ENCODE assay signal across 8 cellular contexts in the genomic region with DNA sequence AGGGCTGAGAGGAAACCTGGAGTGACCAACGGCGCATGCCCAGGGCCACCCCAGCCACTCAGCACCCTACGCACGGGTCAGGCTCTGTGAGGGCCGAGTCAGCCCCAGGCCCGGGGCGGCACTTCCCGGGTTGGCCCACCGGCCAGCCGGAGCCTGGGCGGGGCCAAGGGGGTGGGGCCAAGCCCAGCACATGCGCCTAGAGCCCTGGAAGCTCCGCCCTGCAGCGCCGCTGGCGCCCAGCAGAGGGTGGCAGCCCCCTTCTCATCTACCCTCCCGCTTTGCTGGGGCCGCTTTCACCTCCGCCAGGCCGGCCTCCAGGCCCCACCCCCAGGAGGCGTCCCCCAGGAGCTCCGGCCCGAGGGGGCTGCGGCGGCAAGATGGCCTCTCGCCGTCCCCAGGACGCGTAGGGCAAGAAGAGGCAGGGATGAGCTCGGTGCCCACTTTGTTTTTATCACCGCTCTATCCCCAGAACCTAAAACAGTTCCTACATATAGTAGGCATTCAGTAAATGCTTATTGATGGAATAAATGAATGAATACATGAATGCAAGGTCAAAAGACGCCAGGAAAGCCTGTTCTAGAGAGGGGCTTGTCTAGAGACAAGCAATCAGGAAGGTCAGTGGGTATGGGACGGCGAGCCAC. TPM values are rescaled to one million over a fixed set of nuclear protein-coding genes. Genes with fewer than 3 reads are reported as not detected.
DNase-seq lines count a peak whose midpoint lies in the region; ATAC-seq, FAIRE-seq and TF ChIP-seq lines count a peak whose summit lies in the region.

No MANE protein-coding gene starts in this region.

- 0 out of 4 replicates have a peak, but pooled peaks cover 0 to 3% of the 10 kb centered on the region in 2 experiments for H3K79me2 ChIP-seq in H1 (ENCODE audit: control insufficient read depth in 1 of 2, insufficient read depth in 2 of 2, low read length in 2 of 2)

- H4K8ac ChIP-seq in H1 (ENCODE audit: extremely low read depth, insufficient read depth, low read length), result no peak overlapping the region; the same call in 1 of the 2 replicates

- peak overlapping the region; percentile 94 for H2AFZ ChIP-seq in H1 (ENCODE audit: low read length)

- H3K79me1 ChIP-seq in H1 (ENCODE audit: low read depth, low read length), result no peaks in the 10 kb centered on the region

- H3K9ac ChIP-seq in H1 (replicated peaks in 1 of 4; ENCODE audit: extremely low read depth in 1 of 4, low read depth in 3 of 4, low read length in 3 of 4), result peak overlapping the region in 1 of 4 experiments; percentile 27; a peak in 1 of 7 replicates

- H3K14ac ChIP-seq in H1 (ENCODE audit: insufficient read length), result no peak overlapping the region

- H3K18ac ChIP-seq in H1 (ENCODE audit: extremely low read depth, low read length), result no peak overlapping the region

- H2BK120ac ChIP-seq in H1 (replicated peaks; ENCODE audit: low read depth, low read length), result peak overlapping the region; percentile 45

- peak; percentile 79 for DNase-seq in COLO668 (lab: John Stamatoyannopoulos, UW; ENCODE audit: unreplicated experiment)
- peak; percentile 85 to 88 for DNase-seq in HL-60 (ENCODE audit: low read depth in 1 of 2, low spot score in 1 of 2)
- peak; percentile 91 to 95 for DNase-seq in NOMO-1 (lab: John Stamatoyannopoulos, UW; ENCODE audit: unreplicated experiment in 2 of 2)
- peak; percentile 78 to 89 (median 83) for DNase-seq in activated CD8-positive, alpha-beta memory T cell treated with anti-CD3 and anti-CD28 coated beads for 48 hours (ENCODE audit: low read depth in 2 of 3, low spot score in 2 of 3)
- peak; percentile 92 to 99 for DNase-seq in H1 (ENCODE audit: low read depth in 1 of 2, low spot score in 2 of 2)
- peak; percentile 98 for DNase-seq in mesenteric fat pad (ENCODE audit: low spot score)
- DNase-seq in stimulated activated CD8-positive, alpha-beta memory T cell treated with anti-CD3 and anti-CD28 coated beads, Interleukin-15, amount 100 ng/mL, for 1 hour (ENCODE audit: low read depth), result peak; percentile 82

- H3K4ac ChIP-seq in H1 (replicated peaks; ENCODE audit: insufficient read length, low read depth, low read length), result no peak overlapping the region

- H2BK20ac ChIP-seq in H1 (ENCODE audit: low read length), result no peak overlapping the region

- H3K27me3 ChIP-seq in HL-60 (ENCODE audit: insufficient read depth, poor library complexity, severe bottlenecking), result no peaks in the 10 kb centered on the region
- no peaks in the 10 kb centered on the region for H3K27me3 ChIP-seq in H1 (replicated peaks in 1 of 4; ENCODE audit: control insufficient read depth in 3 of 4, extremely low read depth in 1 of 4, insufficient read depth in 3 of 4, low read length in 3 of 4)

- H4K5ac ChIP-seq in H1 (ENCODE audit: insufficient read length, low read depth, low read length), result peak overlapping the region; percentile 27

- no peak overlapping the region for H3K56ac ChIP-seq in H1 (replicated peaks; ENCODE audit: insufficient read length, low read depth, low read length)

- TF ChIP-seq RAD21 in H1 (IDR thresholded peaks at IDR 0.05 in 1 of 2, conservative IDR thresholded peaks at IDR 0.05 in 1 of 2; ENCODE audit: low read depth in 2 of 2, low read length in 2 of 2), result peak; percentile 97 to 98

- WGBS in H1 (ENCODE audit: extremely low coverage in 1 of 2, insufficient coverage in 1 of 2, insufficient read length in 1 of 2, insufficient replicate concordance in 2 of 2, low coverage in 1 of 2, low lambda C conversion rate in 2 of 2, missing lambda C conversion rate in 1 of 2), 2 experiments, result 10% methylated on average over 28 of the region's 34 CpGs; no CpG with 5 or more reads in 1 of the 2 experiments

- H3K4me3 ChIP-seq in HL-60 (replicated peaks; ENCODE audit: insufficient read depth, low read length) (peak overlapping the region; percentile 35), H1 (ENCODE audit: extremely low read depth in 1 of 4, insufficient read depth in 2 of 4, low read depth in 3 of 4, low read length in 4 of 4) (peak overlapping the region; percentile 7 to 57 (median 26); a peak in 5 of 8 replicates)

- peak; percentile 88 for ATAC-seq in GM19455 (IDR thresholded peaks at IDR 0.05; ENCODE audit: unreplicated experiment)

- peak overlapping the region; percentile 64 for H3K27ac ChIP-seq in HL-60 (replicated peaks)
- H3K27ac ChIP-seq in H1 (ENCODE audit: low read depth, low read length), result no peak overlapping the region

- peak overlapping the region; percentile 25 for H4K91ac ChIP-seq in H1 (replicated peaks; ENCODE audit: insufficient read length, low read length)

- H3K36me3 ChIP-seq in H1 (ENCODE audit: control insufficient read depth in 2 of 4, insufficient read depth in 4 of 4, low read length in 3 of 4), result no peaks in the 10 kb centered on the region

- no peaks in the 10 kb centered on the region for H3K23me2 ChIP-seq in H1 (ENCODE audit: low read depth, low read length)

- H3K9me3 ChIP-seq in H1 (ENCODE audit: insufficient read depth in 2 of 2, low read depth in 1 of 2, low read length in 1 of 2), result no peaks in the 10 kb centered on the region

- peaks cover 0 to 3% of the 10 kb centered on the region in 2 experiments for H4K20me1 ChIP-seq in H1 (replicated peaks in 1 of 2; ENCODE audit: control insufficient read depth in 1 of 2, insufficient read depth in 2 of 2, low read length in 2 of 2)

- POLR2A ChIA-PET in H1 (lab: Charles Lee; ENCODE audit: partially characterized antibody), result interaction anchor here (0.5 to 1.7 kb wide), 8 partner anchors 10 to 181 kb away, joined by 3 to 15 read pairs (median 4); a partner anchor contains a TSS

- H2BK15ac ChIP-seq in H1 (ENCODE audit: low read length), result no peak overlapping the region

- TF ChIP-seq POLR2A in H1 (IDR thresholded peaks at IDR 0.05; ENCODE audit: control extremely low read depth in 1 of 2, low read depth in 2 of 2, low read length in 2 of 2), result peak in 1 of 2 experiments; percentile 67; a peak in 1 of 3 replicates

- H3K4me1 ChIP-seq in H1 (replicated peaks in 1 of 4; ENCODE audit: control insufficient read depth in 3 of 4, insufficient read depth in 4 of 4, low read length in 3 of 4), result peaks cover 0 to 10% (median 6%) of the 10 kb centered on the region in 4 experiments; a peak in 6 of 7 replicates

- TF ChIP-seq EP300 in H1 (IDR thresholded peaks at IDR 0.05; ENCODE audit: borderline replicate concordance in 1 of 2, low read depth in 2 of 2, low read length in 2 of 2), result no peak

- no peak overlapping the region for H2BK5ac ChIP-seq in H1 (ENCODE audit: low read depth, low read length)

- CTCF ChIA-PET in H1 (lab: Charles Lee; ENCODE audit: partially characterized antibody), result interaction anchor here (0.8 to 34.4 kb wide), 21 partner anchors 8 to 213 kb away, joined by 3 to 731 read pairs (median 4); a partner anchor contains a TSS

- peak overlapping the region; percentile 0 to 73 for H3K4me2 ChIP-seq in H1 (ENCODE audit: insufficient read depth in 1 of 2, low read depth in 2 of 2, low read length in 2 of 2)

- no peak overlapping the region for H3K23ac ChIP-seq in H1 (ENCODE audit: insufficient read length)

- no peak overlapping the region for H2AK5ac ChIP-seq in H1 (ENCODE audit: low read depth, low read length)

- TF ChIP-seq CTCF in HL-60 (IDR thresholded peaks at IDR 0.05; ENCODE audit: insufficient read depth, low read length), result peak; percentile 73
- peak; percentile 95 for TF ChIP-seq CTCF in H1 (IDR thresholded peaks at IDR 0.05; ENCODE audit: control extremely low read depth in 1 of 3, insufficient read depth in 1 of 3, low read depth in 1 of 3, low read length in 3 of 3)

- H2BK12ac ChIP-seq in H1 (ENCODE audit: low read depth, low read length), result no peak overlapping the region

- FAIRE-seq in H1 (lab: Jason Lieb, UNC), result no peak

TF ChIP-seq in H1, 55 proteins besides CTCF, POLR2A, EP300 and RAD21:
- TF ChIP-seq PHF8 (conservative IDR thresholded peaks at IDR 0.05; ENCODE audit: low read depth, low read length) (no peak), TEAD4 (IDR thresholded peaks at IDR 0.05; ENCODE audit: low read depth, low read length) (no peak), SIN3A (conservative IDR thresholded peaks at IDR 0.05 in 1 of 2, IDR thresholded peaks at IDR 0.05 in 1 of 2; ENCODE audit: low read depth in 1 of 2, low read length in 2 of 2) (peak in 1 of 2 experiments; percentile 56; a peak in 1 of 4 replicates), RBBP5 (IDR thresholded peaks at IDR 0.05; ENCODE audit: borderline replicate concordance, low read depth, low read length) (peak; percentile 26; the same call in 1 of the 2 replicates), JUN (IDR thresholded peaks at IDR 0.05; ENCODE audit: low read depth, low read length) (0 out of 2 replicates have a peak, but pooled peaks have one; percentile 11), POLR2AphosphoS5 (IDR thresholded peaks at IDR 0.05; ENCODE audit: low read depth, low read length) (0 out of 2 replicates have a peak, but pooled peaks have one; percentile 48), SP1 (IDR thresholded peaks at IDR 0.05; ENCODE audit: low read depth, low read length) (peak; percentile 64; the same call in 1 of the 2 replicates), TBP (IDR thresholded peaks at IDR 0.05; ENCODE audit: low read depth, low read length) (0 out of 2 replicates have a peak, but pooled peaks have one; percentile 44), TCF12 (IDR thresholded peaks at IDR 0.05; ENCODE audit: low read depth, low read length) (0 out of 2 replicates have a peak, but pooled peaks have one; percentile 8), NRF1 (IDR thresholded peaks at IDR 0.05; ENCODE audit: low read depth, low read length) (peak; percentile 77), YY1 (IDR thresholded peaks at IDR 0.05; ENCODE audit: low read depth, low read length) (peak; percentile 91), CHD1 (IDR thresholded peaks at IDR 0.05; ENCODE audit: low read depth, low read length) (no peak), TAF7 (optimal IDR thresholded peaks at IDR 0.05; ENCODE audit: borderline replicate concordance, low read depth, low read length) (peak; percentile 26), HDAC2 (IDR thresholded peaks at IDR 0.05; ENCODE audit: borderline replicate concordance in 1 of 2, low read depth in 2 of 2, low read length in 2 of 2) (0 out of 4 replicates have a peak, but pooled peaks of 1 of the 2 experiments have one; percentile 29)
TF ChIP-seq in H1: peak in this region for 11.

RNA-seq across cellular contexts. Expression of a gene that starts 31.3 kb away (rescaled TPM):
- 36.6 and 43.8 TPM in 2 replicates for total RNA-seq in H1 (2021; fragmentation: NEBNext Ultra II Directional; extraction: Animal tissue kit (Norgen Biotek cat#: 25700))
- 7.6 and 10.1 TPM in 2 replicates for polyA plus RNA-seq in H1 (2011; rRNA removed)
- polyA plus RNA-seq in H1 (2011; cell fraction: cytosol; rRNA removed), result 9.6 TPM
- 51.6 TPM for polyA plus RNA-seq in H1 (2011; cell fraction: nucleus; rRNA removed)
- 31.9 to 40.0 TPM (median 35.1 TPM) in 4 replicates for polyA plus RNA-seq in H1 (2012, experiment 1 of 2)
- polyA plus RNA-seq in H1 (2012, experiment 2 of 2), result 14.2 TPM
- 19.0 TPM for polyA plus RNA-seq in H1 (2013, experiment 1 of 2)
- polyA plus RNA-seq in H1 (2013, experiment 2 of 2), result 17.7 TPM
- polyA minus RNA-seq in H1 (2011; rRNA and poly(A)+ RNA removed), result 23.8 and 33.3 TPM in 2 replicates
- 17.5 TPM for polyA minus RNA-seq in H1 (2011; cell fraction: cytosol; rRNA and poly(A)+ RNA removed)
- polyA minus RNA-seq in H1 (2011; cell fraction: nucleus; rRNA and poly(A)+ RNA removed), result 36.3 TPM
- 48.6 TPM for total RNA-seq in mesenteric fat pad
